ENCODE assay signal across 7 cellular contexts in the genomic region with DNA sequence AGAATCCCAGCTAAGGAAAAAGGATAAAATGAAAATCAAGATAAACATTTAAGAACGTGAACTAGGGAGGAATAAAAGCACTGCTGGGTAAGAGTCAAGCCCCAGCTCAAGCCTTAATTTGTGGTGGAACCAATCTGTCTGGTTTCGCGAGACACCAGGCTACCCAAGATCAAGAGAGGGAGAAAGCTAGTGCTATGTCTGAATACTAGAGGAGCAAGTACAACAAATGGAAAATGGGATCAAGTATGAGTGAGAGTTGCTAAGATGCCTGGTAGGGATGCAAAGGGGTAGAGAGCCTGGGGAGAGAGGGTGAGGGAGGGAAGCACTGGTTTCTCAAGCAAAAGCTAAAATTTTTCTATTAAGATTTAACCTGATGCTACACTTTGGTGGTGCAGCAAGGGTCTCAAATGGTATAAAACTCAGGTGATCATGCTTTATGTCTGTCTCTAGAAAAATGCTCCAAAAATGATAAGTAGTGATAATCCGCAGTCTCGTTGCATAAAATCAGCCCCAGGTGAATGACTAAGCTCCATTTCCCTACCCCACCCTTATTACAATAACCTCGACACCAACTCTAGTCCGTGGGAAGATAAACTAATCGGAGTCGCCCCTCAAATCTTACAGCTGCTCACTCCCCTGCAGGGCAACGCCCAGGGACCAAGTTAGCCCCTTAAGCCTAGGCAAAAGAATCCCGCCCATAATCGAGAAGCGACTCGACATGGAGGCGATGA. TPM values are rescaled to one million over a fixed set of nuclear protein-coding genes. Genes with fewer than 3 reads are reported as not detected.
A peak's percentile ranks its signal among the peaks of the same experiment; 100 is the strongest.
DNase-seq lines count a peak whose midpoint lies in the region; ATAC-seq lines count a peak whose summit lies in the region.

No MANE protein-coding gene starts in this region.

- peak overlapping the region; percentile 89 for H3K9ac ChIP-seq in HUES48 (ENCODE audit: low read depth, low read length)

- H3K27ac ChIP-seq in HUES48 (ENCODE audit: low read depth, low read length) = peak overlapping the region; percentile 100

- H3K4me3 Mint-ChIP-seq in activated T-helper 17 cell treated with anti-CD3 and anti-CD28 coated beads, Interleukin-2, amount 50 U/mL, for 72 hours = peak overlapping the region; percentile 98
- H3K4me3 Mint-ChIP-seq in stimulated activated naive CD8-positive, alpha-beta T cell treated with anti-CD3 and anti-CD28 coated beads, Interleukin-15, amount 100 ng/mL, for 72 hours = peak overlapping the region; percentile 88 to 93

- peak overlapping the region; percentile 83 for H3K4me3 ChIP-seq in HUES48 (ENCODE audit: low read depth, low read length)
- H3K4me3 ChIP-seq in iPS-11a (ENCODE audit: low read depth, low read length) = peak overlapping the region; percentile 82

- H3K9me3 ChIP-seq in HUES48 (ENCODE audit: control insufficient read depth, insufficient read depth, low read length) = no peaks in the 10 kb centered on the region

- H3K36me3 Mint-ChIP-seq in activated T-helper 17 cell treated with anti-CD3 and anti-CD28 coated beads, Interleukin-2, amount 50 U/mL, for 72 hours (ENCODE audit: low read depth) = peaks cover 86% of the 10 kb centered on the region

- peaks cover 30% of the 10 kb centered on the region for H3K4me1 Mint-ChIP-seq in activated T-helper 17 cell treated with anti-CD3 and anti-CD28 coated beads, Interleukin-2, amount 50 U/mL, for 72 hours
- peaks cover 64% of the 10 kb centered on the region for H3K4me1 Mint-ChIP-seq in stimulated activated naive CD8-positive, alpha-beta T cell treated with anti-CD3 and anti-CD28 coated beads, Interleukin-15, amount 100 ng/mL, for 72 hours

- no peaks in the 10 kb centered on the region for H3K27me3 ChIP-seq in HUES48 (ENCODE audit: control insufficient read depth, insufficient read depth, low read length)

- no peak for DNase-seq in stimulated activated naive CD8-positive, alpha-beta T cell treated with anti-CD3 and anti-CD28 coated beads, Interleukin-15, amount 100 ng/mL, for 72 hours
- DNase-seq in amniotic stem cell (lab: John Stamatoyannopoulos, UW) (no peak), COR-L47 (lab: John Stamatoyannopoulos, UW) (no peak)

- no peak for ATAC-seq in activated T-helper 17 cell treated with anti-CD3 and anti-CD28 coated beads, Interleukin-2, amount 50 U/mL, for 72 hours (replicated peaks)
- no peak for ATAC-seq in stimulated activated naive CD8-positive, alpha-beta T cell treated with anti-CD3 and anti-CD28 coated beads, Interleukin-15, amount 100 ng/mL, for 72 hours
- ATAC-seq in HG03039 (IDR thresholded peaks at IDR 0.05; ENCODE audit: unreplicated experiment) = no peak

- H3K36me3 ChIP-seq in HUES48 (ENCODE audit: control insufficient read depth, insufficient read depth, low read length) = peaks cover 47% of the 10 kb centered on the region

- H3K27me3 Mint-ChIP-seq in activated T-helper 17 cell treated with anti-CD3 and anti-CD28 coated beads, Interleukin-2, amount 50 U/mL, for 72 hours = no peaks in the 10 kb centered on the region
- H3K27me3 Mint-ChIP-seq in stimulated activated naive CD8-positive, alpha-beta T cell treated with anti-CD3 and anti-CD28 coated beads, Interleukin-15, amount 100 ng/mL, for 72 hours = no peaks in the 10 kb centered on the region

- H3K27ac Mint-ChIP-seq in activated T-helper 17 cell treated with anti-CD3 and anti-CD28 coated beads, Interleukin-2, amount 50 U/mL, for 72 hours = peak overlapping the region; percentile 95
- H3K27ac Mint-ChIP-seq in stimulated activated naive CD8-positive, alpha-beta T cell treated with anti-CD3 and anti-CD28 coated beads, Interleukin-15, amount 100 ng/mL, for 72 hours = peak overlapping the region; percentile 90 to 99

- H3K4me1 ChIP-seq in HUES48 (ENCODE audit: control insufficient read depth, insufficient read depth, low read length) = peaks cover 15% of the 10 kb centered on the region

- no peaks in the 10 kb centered on the region for H3K9me3 Mint-ChIP-seq in activated T-helper 17 cell treated with anti-CD3 and anti-CD28 coated beads, Interleukin-2, amount 50 U/mL, for 72 hours
- H3K9me3 Mint-ChIP-seq in stimulated activated naive CD8-positive, alpha-beta T cell treated with anti-CD3 and anti-CD28 coated beads, Interleukin-15, amount 100 ng/mL, for 72 hours = no peaks in the 10 kb centered on the region

RNA-seq across cellular contexts. Expression of a gene that starts 1.7 kb away (rescaled TPM):
- 100 to 1,000 TPM; 107 to 148 TPM for total RNA-seq in activated T-helper 17 cell treated with anti-CD3 and anti-CD28 coated beads, Interleukin-2, amount 50 U/mL, for 72 hours

RNA-seq across cellular contexts. Expression of a gene that starts 32.9 kb away (rescaled TPM):
- 10 to 100 TPM; 46.2 to 53.9 TPM for total RNA-seq in activated T-helper 17 cell treated with anti-CD3 and anti-CD28 coated beads, Interleukin-2, amount 50 U/mL, for 72 hours
